In the genomic region with DNA sequence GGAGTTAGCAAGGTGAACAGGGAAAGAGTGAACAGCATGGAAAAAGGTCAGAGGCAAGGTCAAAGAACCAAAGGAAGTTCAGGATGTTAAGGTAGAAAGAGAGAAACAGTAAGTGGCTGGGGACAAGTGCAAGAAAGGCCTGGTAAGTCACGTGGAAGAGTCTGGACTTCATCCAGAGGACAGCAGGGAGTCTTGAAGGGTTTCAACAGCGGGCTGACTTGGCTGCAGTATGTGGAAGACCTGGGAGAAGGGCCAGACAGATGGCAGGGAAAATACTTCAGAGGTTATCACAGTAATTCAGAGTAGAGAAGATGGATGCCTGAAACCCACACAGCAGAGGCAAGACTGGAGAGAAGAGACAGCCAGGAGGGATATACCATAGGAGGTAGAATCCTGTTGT, we compare ENCODE assay signal across 17 cellular contexts. TPM values are rescaled to one million over a fixed set of nuclear protein-coding genes. Genes with fewer than 3 reads are reported as not detected.
DNase-seq lines count a peak whose midpoint lies in the region; ATAC-seq and TF ChIP-seq lines count a peak whose summit lies in the region.
"Had no signal": no experiment of that assay in that cellular context is flagged by ENCODE, and none has a peak within 500 bp of the region (broad histone marks: within the 10 kb centered on the region; RNA-seq: fewer than 3 reads in every experiment).

No MANE protein-coding gene starts in this region.

- ATAC-seq in GM21717 (IDR thresholded peaks at IDR 0.05; ENCODE audit: unreplicated experiment) = no peak
- ATAC-seq: effector memory CD8-positive, alpha-beta T cell had no signal

- no peak for TF ChIP-seq CTCF in LNCaP clone FGC (IDR thresholded peaks at IDR 0.05; ENCODE audit: control insufficient read depth, extremely low read depth, insufficient read depth)
- no peak for TF ChIP-seq CTCF in astrocyte of the spinal cord (IDR thresholded peaks at IDR 0.05; ENCODE audit: low read depth, low read length)
- no peak for TF ChIP-seq CTCF in GM13976 (IDR thresholded peaks at IDR 0.05; ENCODE audit: borderline replicate concordance, control extremely low read depth, extremely low read depth, insufficient read depth, missing control alignments)

- no peak overlapping the region for H3K4me3 ChIP-seq in LNCaP clone FGC (ENCODE audit: low read depth, low read length)
- no peak overlapping the region for H3K4me3 ChIP-seq in astrocyte of the spinal cord (ENCODE audit: low read depth, low read length)
- H3K4me3 ChIP-seq: uterus had no signal

- peak; percentile 90 for DNase-seq in DMS 273 treated with DMSO at 0.1 percent for 48 hours (lab: John Stamatoyannopoulos, UW)
- peak; percentile 70 for DNase-seq in LNCaP clone FGC (ENCODE audit: low read depth)
- DNase-seq in astrocyte of the spinal cord (ENCODE audit: low read depth, low spot score) = peak; percentile 64
- peak; percentile 93 for DNase-seq in myocyte (ENCODE audit: low read depth)
- no peak for DNase-seq in GM13976 (ENCODE audit: low spot score)
- DNase-seq in retina = no peak
- DNase-seq in activated CD4-positive, alpha-beta T cell treated with anti-CD3 and anti-CD28 coated beads for 48 hours = no peak
- DNase-seq: activated CD4-positive, alpha-beta T cell treated with anti-CD3 and anti-CD28 coated beads, Interleukin-2, amount 50 U/mL, for 48 hours; activated effector memory CD4-positive, alpha-beta T cell treated with Interleukin-2 at 50 U/mL for 16 hours; effector memory CD8-positive, alpha-beta T cell; kidney; NCI-H1048; NCI-H510A; stimulated activated CD4-positive, alpha-beta T cell treated with anti-CD3 and anti-CD28 coated beads, Interleukin-2, amount 100 ng/mL, for 48 hours; T-helper 9 cell; uterus had no signal

- in situ Hi-C loops in astrocyte of the spinal cord (cut with HindIII; ENCODE audit: low sequenced_read_pairs) (no loop called here), GM13976 (cut with MboI; ENCODE audit: low sequenced_read_pairs, unreplicated experiment) (no loop called here)

RNA-seq across cellular contexts. Expression of a gene that starts 34.0 kb away (rescaled TPM):
- total RNA-seq in myocyte = 4.7 and 5.6 TPM in 2 replicates
- 1.2 TPM for polyA plus RNA-seq in myocyte (2012)

Comparison
In these comparisons a context has a peak if more than half of its experiments do, and no peak if none do; other contexts are left out.
1. DNase-seq: peak in DMS 273 treated with DMSO at 0.1 percent for 48 hours (single experiment), LNCaP clone FGC (single experiment), astrocyte of the spinal cord (single experiment) and myocyte (single experiment); none in GM13976 (single experiment), retina (single experiment) and activated CD4-positive, alpha-beta T cell treated with anti-CD3 and anti-CD28 coated beads for 48 hours (single experiment).